In genomic region chr21:44334637-44335030, GRCh38 we compare ENCODE assay signal across 13 cellular contexts. TPM values are rescaled to one million over a fixed set of nuclear protein-coding genes. Genes with fewer than 3 reads are reported as not detected.
DNase-seq lines count a peak whose midpoint lies in the region; ATAC-seq lines count a peak whose summit lies in the region.
"Had no signal": no experiment of that assay in that cellular context is flagged by ENCODE, and none has a peak within 500 bp of the region (broad histone marks: within the 10 kb centered on the region; RNA-seq: fewer than 3 reads in every experiment).

No MANE protein-coding gene starts in this region.

- H3K36me3 Mint-ChIP-seq in stimulated activated effector memory CD8-positive, alpha-beta T cell treated with anti-CD3 and anti-CD28 coated beads, Interleukin-12 subunit alpha, Interleukin-12 subunit beta, amount 100 ng/mL, for 72 hours: peaks cover 67% of the 10 kb centered on the region

- peak; percentile 64 for DNase-seq in Right ventricle myocardium inferior (ENCODE audit: missing footprints)
- no peak for DNase-seq in left ventricle myocardium superior
- DNase-seq in G401 (ENCODE audit: low spot score): peak; percentile 79
- peak; percentile 78 for DNase-seq in cerebellum (ENCODE audit: low spot score)
- no peak for DNase-seq in stimulated activated effector memory CD8-positive, alpha-beta T cell treated with anti-CD3 and anti-CD28 coated beads, Interleukin-12 subunit alpha, Interleukin-12 subunit beta, amount 100 ng/mL, for 72 hours (ENCODE audit: low spot score in 2 of 2)
- no peak for DNase-seq in stimulated activated CD8-positive, alpha-beta memory T cell treated with anti-CD3 and anti-CD28 coated beads, Interleukin-4, amount 100 ng/mL, for 48 hours
- DNase-seq in T1000 (lab: John Stamatoyannopoulos, UW): no peak
- DNase-seq: CD4-positive, alpha-beta memory T cell; DMS79; H9 had no signal

- in situ Hi-C loops in G401 (cut with HindIII; ENCODE audit: low sequenced_read_pairs): no loop called here

- intact Hi-C loops in Right ventricle myocardium inferior (cut with DNase I): loop anchor here (5.0 kb wide), 1 partner anchor 103 kb away; no protein-coding TSS in a partner anchor
- intact Hi-C loops in left ventricle myocardium superior (cut with micrococcal nuclease): no loop called here

- ATAC-seq in Right ventricle myocardium inferior (no peak), left ventricle myocardium superior (no peak)
- ATAC-seq in stimulated activated effector memory CD8-positive, alpha-beta T cell treated with anti-CD3 and anti-CD28 coated beads, Interleukin-12 subunit alpha, Interleukin-12 subunit beta, amount 100 ng/mL, for 72 hours: no peak
- ATAC-seq: GM23338 had no signal

- H3K27ac Mint-ChIP-seq in stimulated activated effector memory CD8-positive, alpha-beta T cell treated with anti-CD3 and anti-CD28 coated beads, Interleukin-12 subunit alpha, Interleukin-12 subunit beta, amount 100 ng/mL, for 72 hours: peak overlapping the region; percentile 45
- H3K27ac Mint-ChIP-seq: GM23338, H9 had no signal

- H3K4me1 Mint-ChIP-seq in stimulated activated effector memory CD8-positive, alpha-beta T cell treated with anti-CD3 and anti-CD28 coated beads, Interleukin-12 subunit alpha, Interleukin-12 subunit beta, amount 100 ng/mL, for 72 hours: peaks cover 12% of the 10 kb centered on the region

- no peaks in the 10 kb centered on the region for H3K9me3 Mint-ChIP-seq in stimulated activated effector memory CD8-positive, alpha-beta T cell treated with anti-CD3 and anti-CD28 coated beads, Interleukin-12 subunit alpha, Interleukin-12 subunit beta, amount 100 ng/mL, for 72 hours
- H3K9me3 Mint-ChIP-seq: GM23338, H9 had no signal

- H3K4me3 Mint-ChIP-seq in stimulated activated effector memory CD8-positive, alpha-beta T cell treated with anti-CD3 and anti-CD28 coated beads, Interleukin-12 subunit alpha, Interleukin-12 subunit beta, amount 100 ng/mL, for 72 hours: no peak overlapping the region
- H3K4me3 Mint-ChIP-seq: CD4-positive, alpha-beta memory T cell; GM23338; H9 had no signal

RNA-seq across cellular contexts. Expression of gene CFAP410, which starts 4.6 kb away (rescaled TPM):
- 16.8 TPM for total RNA-seq in Right ventricle myocardium inferior
- 14.9 TPM for total RNA-seq in left ventricle myocardium superior
- 19.2 and 31.9 TPM in 2 replicates for total RNA-seq in G401 (2014; rRNA removed; shearing (Covaris generic))
- total RNA-seq in cerebellum: 9.3 TPM

RNA-seq across cellular contexts. Expression of gene TRPM2, which starts 18.8 kb away (rescaled TPM):
- total RNA-seq in Right ventricle myocardium inferior: 2.7 TPM
- total RNA-seq in left ventricle myocardium superior: 1.5 TPM
- total RNA-seq in G401 (2014; rRNA removed; shearing (Covaris generic)): 0.12 TPM in 1 of 2 replicates, not detected in the other
- total RNA-seq in cerebellum: 4.0 TPM
- total RNA-seq: HT-29 had no signal

RNA-seq across cellular contexts. Expression of gene PFKL, which starts 34.8 kb away (rescaled TPM):
- 52.5 TPM for total RNA-seq in Right ventricle myocardium inferior
- 46.1 TPM for total RNA-seq in left ventricle myocardium superior
- total RNA-seq in G401 (2014; rRNA removed; shearing (Covaris generic)): 174 and 182 TPM in 2 replicates
- total RNA-seq in cerebellum: 77.6 TPM

RNA-seq across cellular contexts. Expression of gene AIRE, which starts 49.0 kb away (rescaled TPM):
- total RNA-seq in Right ventricle myocardium inferior (not detected), left ventricle myocardium superior (not detected), cerebellum (0.09 TPM)
- 0.86 and 1.7 TPM in 2 replicates for total RNA-seq in G401 (2014; rRNA removed; shearing (Covaris generic))
- total RNA-seq: A172; CD4-positive, alpha-beta memory T cell; HT-29 had no signal

Comparison
In these comparisons a context has a peak if more than half of its experiments do, and no peak if none do; other contexts are left out.
1. DNase-seq: peak in Right ventricle myocardium inferior (single experiment), G401 (single experiment) and cerebellum (single experiment); none in left ventricle myocardium superior (single experiment), stimulated activated effector memory CD8-positive, alpha-beta T cell treated with anti-CD3 and anti-CD28 coated beads, Interleukin-12 subunit alpha, Interleukin-12 subunit beta, amount 100 ng/mL, for 72 hours (0 of 2), stimulated activated CD8-positive, alpha-beta memory T cell treated with anti-CD3 and anti-CD28 coated beads, Interleukin-4, amount 100 ng/mL, for 48 hours (single experiment) and T1000 (single experiment).